In the genomic region with DNA sequence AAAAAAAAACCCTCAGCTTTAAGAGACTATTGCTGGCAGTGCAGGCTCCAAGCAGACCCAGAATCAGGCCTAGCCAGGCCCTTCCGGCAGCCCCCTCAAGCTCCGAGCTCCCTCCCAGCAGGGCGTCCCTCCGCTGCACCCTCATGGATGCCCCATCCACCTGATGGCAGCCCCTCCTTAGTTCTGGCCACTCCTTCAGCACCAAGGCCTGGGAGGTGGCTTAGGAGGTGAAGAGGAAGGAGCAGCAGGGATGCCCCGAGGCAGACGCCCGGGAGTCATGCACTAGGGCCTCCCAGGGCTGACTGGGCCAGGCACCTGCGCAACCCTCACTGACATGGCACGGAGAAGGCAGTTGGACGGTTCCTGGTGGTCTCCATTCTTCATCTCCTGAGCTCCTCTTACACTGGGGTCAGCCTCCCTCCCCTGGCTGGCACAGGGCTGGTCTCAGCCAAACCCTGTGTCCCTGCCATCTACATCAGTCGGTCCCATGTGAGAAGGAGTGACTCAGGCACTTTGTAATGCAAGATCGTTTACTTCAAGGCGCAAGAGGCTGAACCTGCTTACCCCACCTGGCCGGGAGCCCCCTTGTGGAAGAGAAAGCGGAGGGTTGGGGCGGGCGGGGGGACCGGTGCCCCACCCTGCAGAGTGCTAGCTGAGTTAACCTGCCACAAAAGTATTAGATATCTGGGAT, we compare ENCODE assay signal across 10 cellular contexts. TPM values are rescaled to one million over a fixed set of nuclear protein-coding genes. Genes with fewer than 3 reads are reported as not detected.
A peak's percentile ranks its signal among the peaks of the same experiment; 100 is the strongest.
DNase-seq lines count a peak whose midpoint lies in the region; ATAC-seq and TF ChIP-seq lines count a peak whose summit lies in the region.
"Had no signal": no experiment of that assay in that cellular context is flagged by ENCODE, and none has a peak within 500 bp of the region (broad histone marks: within the 10 kb centered on the region; RNA-seq: fewer than 3 reads in every experiment).

No MANE protein-coding gene starts in this region.

- H3K36me3 Mint-ChIP-seq in activated CD8-positive, alpha-beta T cell treated with anti-CD3 and anti-CD28 coated beads, Interleukin-2, amount 10 ng/mL, durations not matched to agents 7 days and 5 days (ENCODE audit: low read depth): no peaks in the 10 kb centered on the region
- no peaks in the 10 kb centered on the region for H3K36me3 Mint-ChIP-seq in activated CD8-positive, alpha-beta T cell treated with anti-CD3 and anti-CD28 coated beads for 36 hours (ENCODE audit: low read depth)

- whole genome bisulfite sequencing in thyroid gland, 2 donors: 63 to 81% methylated on average over 12 to 15 of the region's 18 CpGs
- WGBS in right cardiac atrium: 85% methylated on average over 18 of the region's 18 CpGs

- intact Hi-C loops in activated CD8-positive, alpha-beta T cell treated with anti-CD3 and anti-CD28 coated beads for 36 hours (cut with micrococcal nuclease): no loop called here
- intact Hi-C loops in thyroid gland (cut with DNase I) (no loop called here), right cardiac atrium (cut with DNase I) (no loop called here)

- POLR2A ChIA-PET in activated CD8-positive, alpha-beta T cell treated with anti-CD3 and anti-CD28 coated beads, Interleukin-2, amount 10 ng/mL, durations not matched to agents 7 days and 5 days (lab: Charles Lee): no interaction called here
- POLR2A ChIA-PET in activated CD8-positive, alpha-beta T cell treated with anti-CD3 and anti-CD28 coated beads for 36 hours (lab: Charles Lee): no interaction called here

- H3K27me3 Mint-ChIP-seq in activated CD8-positive, alpha-beta T cell treated with anti-CD3 and anti-CD28 coated beads, Interleukin-2, amount 10 ng/mL, durations not matched to agents 7 days and 5 days (ENCODE audit: low read depth): peaks cover 2% of the 10 kb centered on the region
- H3K27me3 Mint-ChIP-seq in activated CD8-positive, alpha-beta T cell treated with anti-CD3 and anti-CD28 coated beads for 36 hours: no peaks in the 10 kb centered on the region

- peak overlapping the region; percentile 34 for H3K27ac Mint-ChIP-seq in activated CD8-positive, alpha-beta T cell treated with anti-CD3 and anti-CD28 coated beads, Interleukin-2, amount 10 ng/mL, durations not matched to agents 7 days and 5 days
- H3K27ac Mint-ChIP-seq in activated CD8-positive, alpha-beta T cell treated with anti-CD3 and anti-CD28 coated beads for 36 hours: no peak overlapping the region

- H3K9me3 ChIP-seq in thyroid gland (no peaks in the 10 kb centered on the region), right cardiac atrium (ENCODE audit: control insufficient read depth, low read length) (no peaks in the 10 kb centered on the region)

- no peak overlapping the region for H3K4me3 Mint-ChIP-seq in activated CD8-positive, alpha-beta T cell treated with anti-CD3 and anti-CD28 coated beads, Interleukin-2, amount 10 ng/mL, durations not matched to agents 7 days and 5 days
- no peak overlapping the region for H3K4me3 Mint-ChIP-seq in activated CD8-positive, alpha-beta T cell treated with anti-CD3 and anti-CD28 coated beads for 36 hours

- CTCF ChIA-PET in activated CD8-positive, alpha-beta T cell treated with anti-CD3 and anti-CD28 coated beads, Interleukin-2, amount 10 ng/mL, durations not matched to agents 7 days and 5 days (lab: Charles Lee): no interaction called here
- CTCF ChIA-PET in activated CD8-positive, alpha-beta T cell treated with anti-CD3 and anti-CD28 coated beads for 36 hours (lab: Charles Lee): no interaction called here

- H3K27me3 ChIP-seq in thyroid gland: no peaks in the 10 kb centered on the region
- no peaks in the 10 kb centered on the region for H3K27me3 ChIP-seq in right cardiac atrium (ENCODE audit: control insufficient read depth, insufficient read depth)

- no peak overlapping the region for H3K4me3 ChIP-seq in thyroid gland (replicated peaks in 1 of 3)
- H3K4me3 ChIP-seq in right cardiac atrium (ENCODE audit: low read length): no peak overlapping the region
- H3K4me3 ChIP-seq: GM23248 had no signal

- H3K27ac ChIP-seq in thyroid gland (peak overlapping the region; percentile 46 to 74 (median 60)), right cardiac atrium (ENCODE audit: low read length) (no peak overlapping the region)
- H3K27ac ChIP-seq: GM23248 had no signal

- no peak for DNase-seq in activated CD8-positive, alpha-beta T cell treated with anti-CD3 and anti-CD28 coated beads, Interleukin-2, amount 10 ng/mL, durations not matched to agents 7 days and 5 days
- DNase-seq in activated CD8-positive, alpha-beta T cell treated with anti-CD3 and anti-CD28 coated beads for 36 hours: no peak
- DNase-seq in iPS-NIHi7 (ENCODE audit: extremely low spot score) (peak; percentile 57), thyroid gland (peak; percentile 49 to 51), left lobe of liver (ENCODE audit: low spot score) (no peak), right cardiac atrium (no peak), DMS53 treated with DMSO at 0.1 percent for 48 hours (lab: John Stamatoyannopoulos, UW; ENCODE audit: unreplicated experiment) (no peak)
- DNase-seq: GM23248, NCI-H524 had no signal

- TF ChIP-seq CTCF in activated CD8-positive, alpha-beta T cell treated with anti-CD3 and anti-CD28 coated beads for 36 hours (IDR thresholded peaks at IDR 0.05): no peak
- TF ChIP-seq CTCF in thyroid gland (IDR thresholded peaks at IDR 0.05): peak in 1 of 6 experiments; percentile 16

- peaks cover 8 to 17% of the 10 kb centered on the region in 2 donors for H3K4me1 ChIP-seq in thyroid gland
- no peaks in the 10 kb centered on the region for H3K4me1 ChIP-seq in right cardiac atrium (ENCODE audit: control insufficient read depth, insufficient read depth, low read length)

- H3K9me3 Mint-ChIP-seq in activated CD8-positive, alpha-beta T cell treated with anti-CD3 and anti-CD28 coated beads, Interleukin-2, amount 10 ng/mL, durations not matched to agents 7 days and 5 days (ENCODE audit: insufficient read depth): no peaks in the 10 kb centered on the region
- no peaks in the 10 kb centered on the region for H3K9me3 Mint-ChIP-seq in activated CD8-positive, alpha-beta T cell treated with anti-CD3 and anti-CD28 coated beads for 36 hours

- H3K4me1 Mint-ChIP-seq in activated CD8-positive, alpha-beta T cell treated with anti-CD3 and anti-CD28 coated beads, Interleukin-2, amount 10 ng/mL, durations not matched to agents 7 days and 5 days (ENCODE audit: low read depth): peaks cover 22% of the 10 kb centered on the region
- H3K4me1 Mint-ChIP-seq in activated CD8-positive, alpha-beta T cell treated with anti-CD3 and anti-CD28 coated beads for 36 hours (ENCODE audit: low read depth): peaks cover 5% of the 10 kb centered on the region

- no peaks in the 10 kb centered on the region for H3K36me3 ChIP-seq in thyroid gland

- TF ChIP-seq POLR2A in thyroid gland (IDR thresholded peaks at IDR 0.05): no peak

- ATAC-seq in activated CD8-positive, alpha-beta T cell treated with anti-CD3 and anti-CD28 coated beads, Interleukin-2, amount 10 ng/mL, durations not matched to agents 7 days and 5 days: peak; percentile 32
- no peak for ATAC-seq in activated CD8-positive, alpha-beta T cell treated with anti-CD3 and anti-CD28 coated beads for 36 hours
- ATAC-seq in HG03571 (IDR thresholded peaks at IDR 0.05; ENCODE audit: unreplicated experiment): peak; percentile 12
- ATAC-seq in left lobe of liver: no peak
- no peak for ATAC-seq in right cardiac atrium

RNA-seq across cellular contexts. Expression of a gene that starts 53.5 kb away (rescaled TPM):
- 100 to 1,000 TPM; 257 to 263 TPM for total RNA-seq in activated CD8-positive, alpha-beta T cell treated with anti-CD3 and anti-CD28 coated beads, Interleukin-2, amount 10 ng/mL, durations not matched to agents 7 days and 5 days
- total RNA-seq in activated CD8-positive, alpha-beta T cell treated with anti-CD3 and anti-CD28 coated beads for 36 hours: 10 to 100 TPM; 85.7 to 91.6 TPM
- total RNA-seq in thyroid gland (100 to 1,000 TPM; 226 to 298 (median 247) TPM), left lobe of liver (121 TPM), right cardiac atrium (100 to 1,000 TPM; 109 to 121 (median 114) TPM)
- 205 TPM for polyA plus RNA-seq in right cardiac atrium

Comparison
In these comparisons a context has a peak if more than half of its experiments do, and no peak if none do; other contexts are left out.
1. ATAC-seq: peak in activated CD8-positive, alpha-beta T cell treated with anti-CD3 and anti-CD28 coated beads, Interleukin-2, amount 10 ng/mL, durations not matched to agents 7 days and 5 days (single experiment) and HG03571 (single experiment); none in activated CD8-positive, alpha-beta T cell treated with anti-CD3 and anti-CD28 coated beads for 36 hours (single experiment), left lobe of liver (single experiment) and right cardiac atrium (0 of 2).
2. DNase-seq: peak in iPS-NIHi7 (single experiment) and thyroid gland (2 of 2); none in activated CD8-positive, alpha-beta T cell treated with anti-CD3 and anti-CD28 coated beads, Interleukin-2, amount 10 ng/mL, durations not matched to agents 7 days and 5 days (single experiment), activated CD8-positive, alpha-beta T cell treated with anti-CD3 and anti-CD28 coated beads for 36 hours (single experiment), left lobe of liver (single experiment), right cardiac atrium (0 of 3) and DMS53 treated with DMSO at 0.1 percent for 48 hours (single experiment).